Comparison of ENCODE assay signal across 10 cellular contexts in genomic region chr4:173182403-173182802, GRCh38. TPM values are rescaled to one million over a fixed set of nuclear protein-coding genes. Genes with fewer than 3 reads are reported as not detected.
DNase-seq lines count a peak whose midpoint lies in the region; ATAC-seq and TF ChIP-seq lines count a peak whose summit lies in the region.
"Had no signal": no experiment of that assay in that cellular context is flagged by ENCODE, and none has a peak within 500 bp of the region (broad histone marks: within the 10 kb centered on the region; RNA-seq: fewer than 3 reads in every experiment).

No MANE protein-coding gene starts in this region.

- no peak overlapping the region for H3K4me3 ChIP-seq in HEK293 (ENCODE audit: low read depth, low read length)
- H3K4me3 ChIP-seq: sigmoid colon had no signal

- H3K36me3 ChIP-seq in HEK293 (ENCODE audit: control insufficient read depth in 2 of 2, insufficient read depth in 1 of 2, low read length in 2 of 2), result no peaks in the 10 kb centered on the region
- H3K36me3 ChIP-seq: sigmoid colon had no signal

- H3K9me3 ChIP-seq in HEK293 (ENCODE audit: control insufficient read depth, insufficient read depth, low read depth, low read length), result no peaks in the 10 kb centered on the region
- H3K9me3 ChIP-seq: sigmoid colon had no signal

- DNase-seq in AG08396 (ENCODE audit: low spot score) (peak; percentile 77), astrocyte of the hippocampus (ENCODE audit: low read depth, low spot score) (peak; percentile 79), iris pigment epithelial cell (ENCODE audit: low read depth) (peak; percentile 84), ecto neural progenitor cell (ENCODE audit: low spot score) (no peak), NCI-H82 (lab: John Stamatoyannopoulos, UW) (no peak), SK-N-DZ (ENCODE audit: low spot score) (no peak)
- DNase-seq: DMS 273 treated with DMSO at 0.1 percent for 48 hours, sigmoid colon had no signal

- no peak for ATAC-seq in GM18873 (IDR thresholded peaks at IDR 0.05; ENCODE audit: low FRiP score, unreplicated experiment)

- H3K4me1 ChIP-seq in HEK293 (ENCODE audit: control insufficient read depth, insufficient read depth, low read length), result peaks cover 34% of the 10 kb centered on the region

- H3K27ac ChIP-seq in HEK293 (ENCODE audit: extremely low read depth, low read depth, low read length), result no peak overlapping the region

- CTCF ChIA-PET in HEK293 (lab: Yijun Ruan, JAX), result interaction anchor here (0.6 to 0.7 kb wide), 2 partner anchors 71 to 185 kb away, joined by 3 read pairs; no protein-coding TSS in a partner anchor

- POLR2A ChIA-PET in HEK293 (lab: Yijun Ruan, JAX), result no interaction called here

- no peak for TF ChIP-seq CTCF in HEK293 (tag by site-specific recombination; IDR thresholded peaks at IDR 0.05)

TF ChIP-seq in HEK293, 187 proteins besides CTCF, POLR2A, EP300 and RAD21:
- peak; percentile 86 for TF ChIP-seq ZSCAN4 (tag by site-specific recombination; IDR thresholded peaks at IDR 0.05)
- no peak for TF ChIP-seq SP2 (tag by site-specific recombination; IDR thresholded peaks at IDR 0.05)
- TF ChIP-seq ZNF221 (tag by site-specific recombination; IDR thresholded peaks at IDR 0.05; ENCODE audit: borderline replicate concordance), result no peak
- TF ChIP-seq ZNF26 (tag by site-specific recombination; IDR thresholded peaks at IDR 0.05), result no peak
- peak; percentile 79 for TF ChIP-seq ZIC2 (tag by site-specific recombination; IDR thresholded peaks at IDR 0.05)
- TF ChIP-seq ZNF202 (tag by site-specific recombination; IDR thresholded peaks at IDR 0.05; ENCODE audit: borderline replicate concordance), result no peak
- TF ChIP-seq TRIM28 (IDR thresholded peaks at IDR 0.05; ENCODE audit: borderline replicate concordance, low read length), result no peak
- no peak for TF ChIP-seq ZNF621 (tag by site-specific recombination; IDR thresholded peaks at IDR 0.05)
- no peak for TF ChIP-seq ZBTB20 (tag by site-specific recombination; IDR thresholded peaks at IDR 0.05)
- no peak for TF ChIP-seq ZNF521 (tag by site-specific recombination; IDR thresholded peaks at IDR 0.05)
- 0 out of 2 replicates have a peak, but pooled peaks have one; percentile 47 for TF ChIP-seq PRDM6 (tag by site-specific recombination; IDR thresholded peaks at IDR 0.05)
- TF ChIP-seq ZNF398 (tag by site-specific recombination; IDR thresholded peaks at IDR 0.05), result peak; percentile 18; the same call in 1 of the 2 replicates
- TF ChIP-seq ZNF302 (tag by site-specific recombination; IDR thresholded peaks at IDR 0.05; ENCODE audit: low read depth), result no peak
- TF ChIP-seq ZFP3 (tag by site-specific recombination; IDR thresholded peaks at IDR 0.05; ENCODE audit: low read depth), result no peak
- TF ChIP-seq ZNF24 (tag by site-specific recombination; IDR thresholded peaks at IDR 0.05), result no peak
- TF ChIP-seq HOXD13 (CRISPR knock-in tag; IDR thresholded peaks at IDR 0.05; ENCODE audit: borderline replicate concordance), result peak; percentile 75; the same call in 1 of the 2 replicates
- no peak for TF ChIP-seq ZNF223 (tag by site-specific recombination; IDR thresholded peaks at IDR 0.05)

RNA-seq across cellular contexts. Expression of gene GALNT7, which starts 13.8 kb away (rescaled TPM):
- polyA plus RNA-seq in SK-N-DZ (2014; cell fraction: cytosol; rRNA removed), result 15.0 and 18.5 TPM in 2 replicates
- 31.0 and 36.3 TPM in 2 replicates for polyA plus RNA-seq in SK-N-DZ (2014; cell fraction: nucleus; rRNA removed)

Comparison
In these comparisons a context has a peak if more than half of its experiments do, and no peak if none do; other contexts are left out.
1. DNase-seq: peak in AG08396 (single experiment), astrocyte of the hippocampus (single experiment) and iris pigment epithelial cell (single experiment); none in ecto neural progenitor cell (single experiment), NCI-H82 (single experiment) and SK-N-DZ (single experiment).